31 cellular contexts compared by ENCODE assay signal in genomic region chr22:39535831-39536449, GRCh38. TPM values are rescaled to one million over a fixed set of nuclear protein-coding genes. Genes with fewer than 3 reads are reported as not detected.
"Had no signal": no experiment of that assay in that cellular context is flagged by ENCODE, and none has a peak within 500 bp of the region (broad histone marks: within the 10 kb centered on the region; RNA-seq: fewer than 3 reads in every experiment).

No MANE protein-coding gene starts in this region.

- ATAC-seq: esophagus mucosa; gastroesophageal sphincter; heart left ventricle; left cardiac atrium; left lung; naive thymus-derived CD4-positive, alpha-beta T cell; psoas muscle; right cardiac atrium; stimulated activated memory B cell treated with anti-CD40 and anti-IgM and Interleukin-4, amounts not matched to agents 10 μg/mL and 1 μg/mL and 100 μg/mL, for 72 hours; upper lobe of right lung had no signal

- H3K9me3 Mint-ChIP-seq: endodermal cell; nephron; neural progenitor cell; stimulated activated memory B cell treated with anti-CD40 and anti-IgM and Interleukin-4, amounts not matched to agents 10 μg/mL and 1 μg/mL and 100 μg/mL, for 72 hours; stimulated activated naive CD8-positive, alpha-beta T cell treated with anti-CD3 and anti-CD28 coated beads, Interleukin-15, Interleukin-2, amounts not matched to agents 100 ng/mL and 50 ng/mL, for 24 hours had no signal

- H3K27ac Mint-ChIP-seq: endodermal cell; naive thymus-derived CD4-positive, alpha-beta T cell; nephron; neural progenitor cell; stimulated activated memory B cell treated with anti-CD40 and anti-IgM and Interleukin-4, amounts not matched to agents 10 μg/mL and 1 μg/mL and 100 μg/mL, for 72 hours; stimulated activated naive CD8-positive, alpha-beta T cell treated with anti-CD3 and anti-CD28 coated beads, Interleukin-15, Interleukin-2, amounts not matched to agents 100 ng/mL and 50 ng/mL, for 24 hours had no signal

- H3K27ac ChIP-seq: epithelial cell of prostate, gastroesophageal sphincter, heart left ventricle, left lung, neural progenitor cell, ovary, psoas muscle, skin epidermis, spleen, thoracic aorta, transverse colon, upper lobe of right lung, uterus had no signal

- H3K4me3 ChIP-seq: dorsolateral prefrontal cortex, gastroesophageal sphincter, heart left ventricle, left lung, ovary, psoas muscle, skin epidermis, spleen, thoracic aorta, transverse colon, upper lobe of right lung, uterus had no signal

- H3K27me3 ChIP-seq: dorsolateral prefrontal cortex, gastroesophageal sphincter, heart left ventricle, left lung, neural progenitor cell, ovary, spleen, transverse colon, upper lobe of right lung, uterus had no signal

- H3K9ac ChIP-seq: neural progenitor cell had no signal

- DNase-seq: dorsolateral prefrontal cortex; effector CD4-positive, alpha-beta T cell; foreskin fibroblast; heart left ventricle; hippocampal formation; left cardiac atrium; left lung; mesendoderm; midbrain; naive thymus-derived CD4-positive, alpha-beta T cell; nucleus accumbens; spleen; stimulated activated CD4-positive, alpha-beta T cell treated with anti-CD3 and anti-CD28 coated beads, Interleukin-4, amount 100 ng/mL, for 4 hours; transverse colon; upper lobe of right lung; uterus had no signal

- H3K9me3 ChIP-seq: gastroesophageal sphincter, heart left ventricle, left lung, ovary, psoas muscle, spleen, thoracic aorta, transverse colon, upper lobe of right lung, uterus had no signal

- H3K36me3 Mint-ChIP-seq: neural progenitor cell had no signal

- H3K36me3 ChIP-seq: gastroesophageal sphincter, neural progenitor cell, ovary, thoracic aorta, transverse colon, uterus had no signal

- H3K4me3 Mint-ChIP-seq: endodermal cell; naive thymus-derived CD4-positive, alpha-beta T cell; nephron; neural progenitor cell; stimulated activated memory B cell treated with anti-CD40 and anti-IgM and Interleukin-4, amounts not matched to agents 10 μg/mL and 1 μg/mL and 100 μg/mL, for 72 hours; stimulated activated naive CD8-positive, alpha-beta T cell treated with anti-CD3 and anti-CD28 coated beads, Interleukin-15, Interleukin-2, amounts not matched to agents 100 ng/mL and 50 ng/mL, for 24 hours had no signal

- H3K27me3 Mint-ChIP-seq: stimulated activated memory B cell treated with anti-CD40 and anti-IgM and Interleukin-4, amounts not matched to agents 10 μg/mL and 1 μg/mL and 100 μg/mL, for 72 hours; stimulated activated naive CD8-positive, alpha-beta T cell treated with anti-CD3 and anti-CD28 coated beads, Interleukin-15, Interleukin-2, amounts not matched to agents 100 ng/mL and 50 ng/mL, for 24 hours had no signal

RNA-seq across cellular contexts. Expression of gene CACNA1I, which starts 34.6 kb away (rescaled TPM):
- total RNA-seq: kidney epithelial cell, lung microvascular endothelial cell had no signal
